ENCODE assay signal across 16 cellular contexts in genomic region chr10:44172883-44173557, GRCh38.
DNase-seq lines count a peak whose midpoint lies in the region; ATAC-seq and TF ChIP-seq lines count a peak whose summit lies in the region.
"Had no signal": no experiment of that assay in that cellular context is flagged by ENCODE, and none has a peak within 500 bp of the region (broad histone marks: within the 10 kb centered on the region; RNA-seq: fewer than 3 reads in every experiment).

No MANE protein-coding gene starts in this region.

- intact Hi-C loops in esophagus squamous epithelium (cut with DNase I), result no loop called here

- no peak overlapping the region for H3K9ac ChIP-seq in adipocyte (ENCODE audit: low read length)
- H3K9ac ChIP-seq in smooth muscle cell (ENCODE audit: low read depth), result no peak overlapping the region
- H3K9ac ChIP-seq: BLaER1 treated with 17β-estradiol and CSF1 and Interleukin-3, amounts not matched to agents 10 nM and 100 nM; KMS-11 had no signal

- WGBS in smooth muscle cell (ENCODE audit: low lambda C conversion rate), result 69% methylated on average over 3 of the region's 3 CpGs
- 30% methylated on average over 2 to 3 of the region's 3 CpGs for WGBS in esophagus squamous epithelium, 2 donors

- no peaks in the 10 kb centered on the region for H3K9me3 Mint-ChIP-seq in activated naive CD4-positive, alpha-beta T cell treated with anti-CD3 and anti-CD28 coated beads, Interleukin-2, amount 50 U/mL, for 72 hours
- H3K9me3 Mint-ChIP-seq: GM23338 had no signal

- peak; percentile 66 for ATAC-seq in left lobe of liver
- ATAC-seq in GM21447 (IDR thresholded peaks at IDR 0.05; ENCODE audit: unreplicated experiment), result no peak
- no peak for ATAC-seq in activated naive CD4-positive, alpha-beta T cell treated with anti-CD3 and anti-CD28 coated beads, Interleukin-2, amount 50 U/mL, for 72 hours
- ATAC-seq: GM23338 had no signal

- H3K4me3 ChIP-seq in adipocyte (ENCODE audit: low read length) (no peak overlapping the region), smooth muscle cell (no peak overlapping the region), esophagus squamous epithelium (no peak overlapping the region)
- H3K4me3 ChIP-seq: BLaER1 treated with 17β-estradiol and CSF1 and Interleukin-3, amounts not matched to agents 10 nM and 100 nM; GM23338 had no signal

- H3K36me3 ChIP-seq in adipocyte (ENCODE audit: control insufficient read depth, insufficient read depth, low read length, severe bottlenecking) (no peaks in the 10 kb centered on the region), smooth muscle cell (ENCODE audit: low read depth) (no peaks in the 10 kb centered on the region), esophagus squamous epithelium (no peaks in the 10 kb centered on the region)
- H3K36me3 ChIP-seq: BLaER1 treated with 17β-estradiol and CSF1 and Interleukin-3, amounts not matched to agents 10 nM and 100 nM had no signal

- H3K79me2 ChIP-seq in smooth muscle cell (ENCODE audit: low read depth), result no peaks in the 10 kb centered on the region

- H3K27me3 ChIP-seq in adipocyte (replicated peaks; ENCODE audit: control insufficient read depth, insufficient read depth, low read length), result no peaks in the 10 kb centered on the region
- H3K27me3 ChIP-seq in smooth muscle cell (ENCODE audit: low read depth), result no peaks in the 10 kb centered on the region
- no peaks in the 10 kb centered on the region for H3K27me3 ChIP-seq in esophagus squamous epithelium
- H3K27me3 ChIP-seq: BLaER1 treated with 17β-estradiol and CSF1 and Interleukin-3, amounts not matched to agents 10 nM and 100 nM had no signal

- no peak for TF ChIP-seq POLR2A in esophagus squamous epithelium (IDR thresholded peaks at IDR 0.05)

- H2AFZ ChIP-seq in smooth muscle cell (ENCODE audit: low read depth), result no peak overlapping the region

- H3K4me2 ChIP-seq in smooth muscle cell, result peak overlapping the region; percentile 13
- H3K4me2 ChIP-seq: BLaER1 treated with 17β-estradiol and CSF1 and Interleukin-3, amounts not matched to agents 10 nM and 100 nM; GM23338; KMS-11 had no signal

- no peak overlapping the region for H3K27ac ChIP-seq in smooth muscle cell (ENCODE audit: low read depth)
- no peak overlapping the region for H3K27ac ChIP-seq in esophagus squamous epithelium
- H3K27ac ChIP-seq: BLaER1 treated with 17β-estradiol and CSF1 and Interleukin-3, amounts not matched to agents 10 nM and 100 nM; KMS-11 had no signal

- DNase-seq in H4 (ENCODE audit: low spot score) (peak; percentile 56), adipocyte (ENCODE audit: low read depth) (peak; percentile 39), left lobe of liver (ENCODE audit: low spot score) (no peak), smooth muscle cell (lab: John Stamatoyannopoulos, UW; ENCODE audit: unreplicated experiment) (no peak), esophagus squamous epithelium (lab: John Stamatoyannopoulos, UW) (no peak)
- DNase-seq in activated naive CD4-positive, alpha-beta T cell treated with anti-CD3 and anti-CD28 coated beads, Interleukin-2, amount 50 U/mL, for 72 hours (ENCODE audit: low spot score in 2 of 2), result no peak
- DNase-seq: DMS 273 treated with DMSO at 0.1 percent for 48 hours, NCI-H1105 treated with DMSO at 0.1 percent for 48 hours, NCI-H187 treated with DMSO at 0.1 percent for 48 hours, NCI-H446 treated with DMSO at 0.1 percent for 48 hours, NCI-H748 treated with DMSO at 0.1 percent for 48 hours, SHP77 treated with DMSO at 0.1 percent for 48 hours had no signal

- H3K9me3 ChIP-seq in adipocyte (ENCODE audit: control insufficient read depth, low read length), result no peaks in the 10 kb centered on the region
- H3K9me3 ChIP-seq in smooth muscle cell (replicated peaks; ENCODE audit: low read depth), result no peaks in the 10 kb centered on the region
- H3K9me3 ChIP-seq in esophagus squamous epithelium, result no peaks in the 10 kb centered on the region
- H3K9me3 ChIP-seq: BLaER1 treated with 17β-estradiol and CSF1 and Interleukin-3, amounts not matched to agents 10 nM and 100 nM had no signal

- no peak for TF ChIP-seq CTCF in smooth muscle cell (IDR thresholded peaks at IDR 0.05; ENCODE audit: borderline replicate concordance, insufficient read depth, poor library complexity, severe bottlenecking)
- no peak for TF ChIP-seq CTCF in esophagus squamous epithelium (IDR thresholded peaks at IDR 0.05)

- H4K20me1 ChIP-seq in smooth muscle cell (ENCODE audit: low read depth), result no peaks in the 10 kb centered on the region
- H4K20me1 ChIP-seq: BLaER1 treated with 17β-estradiol and CSF1 and Interleukin-3, amounts not matched to agents 10 nM and 100 nM had no signal

- no peaks in the 10 kb centered on the region for H3F3A ChIP-seq in smooth muscle cell (ENCODE audit: low read depth)

- no peak overlapping the region for H3K27ac Mint-ChIP-seq in activated naive CD4-positive, alpha-beta T cell treated with anti-CD3 and anti-CD28 coated beads, Interleukin-2, amount 50 U/mL, for 72 hours
- H3K27ac Mint-ChIP-seq: GM23338 had no signal

- no peaks in the 10 kb centered on the region for H3K36me3 Mint-ChIP-seq in activated naive CD4-positive, alpha-beta T cell treated with anti-CD3 and anti-CD28 coated beads, Interleukin-2, amount 50 U/mL, for 72 hours

- H3K4me1 ChIP-seq in adipocyte (ENCODE audit: control insufficient read depth, insufficient read depth, low read length) (peaks cover 10% of the 10 kb centered on the region), smooth muscle cell (ENCODE audit: low read depth) (peaks cover 7% of the 10 kb centered on the region), esophagus squamous epithelium (peaks cover 0 to 15% (median 0%) of the 10 kb centered on the region in 3 donors)

Comparison
In these comparisons a context has a peak if more than half of its experiments do, and no peak if none do; other contexts are left out.
1. DNase-seq: peak in H4 (single experiment) and adipocyte (single experiment); none in left lobe of liver (single experiment), smooth muscle cell (single experiment), activated naive CD4-positive, alpha-beta T cell treated with anti-CD3 and anti-CD28 coated beads, Interleukin-2, amount 50 U/mL, for 72 hours (0 of 2) and esophagus squamous epithelium (single experiment).